Comparison of ENCODE assay signal across 8 cellular contexts in genomic region chr2:32357545-32358482, GRCh38. TPM values are rescaled to one million over a fixed set of nuclear protein-coding genes. Genes with fewer than 3 reads are reported as not detected.
DNase-seq lines count a peak whose midpoint lies in the region; ATAC-seq and TF ChIP-seq lines count a peak whose summit lies in the region.

No MANE protein-coding gene starts in this region.

- TF ChIP-seq CTCF in cardiac fibroblast (IDR thresholded peaks at IDR 0.05; ENCODE audit: low read depth, low read length) (no peak), kidney epithelial cell (IDR thresholded peaks at IDR 0.05; ENCODE audit: insufficient read depth, low read length, poor library complexity, severe bottlenecking) (no peak)

- H3K4me3 ChIP-seq in cardiac fibroblast (replicated peaks in 1 of 2; ENCODE audit: low read depth in 2 of 2, low read length in 2 of 2) (peak overlapping the region; percentile 91 to 97), kidney epithelial cell (ENCODE audit: low read depth, low read length) (peak overlapping the region; percentile 91)

- ATAC-seq in GM18520 (IDR thresholded peaks at IDR 0.05; ENCODE audit: unreplicated experiment) (peak; percentile 1), HG03135 (IDR thresholded peaks at IDR 0.05; ENCODE audit: unreplicated experiment) (peak; percentile 8)

- H3K36me3 ChIP-seq in kidney epithelial cell (ENCODE audit: control insufficient read depth, insufficient read depth, low read length) = no peaks in the 10 kb centered on the region

- peak; percentile 23 for DNase-seq in A172 (ENCODE audit: low spot score)
- peak; percentile 7 for DNase-seq in T-helper 22 cell (ENCODE audit: low read depth)
- DNase-seq in cardiac fibroblast (ENCODE audit: low read depth in 2 of 2) = peak; percentile 38 to 52
- DNase-seq in kidney epithelial cell (ENCODE audit: low read depth) = no peak
- peak; percentile 47 to 49 for DNase-seq in stimulated activated CD4-positive, alpha-beta T cell treated with anti-CD3 and anti-CD28 coated beads, Interleukin-2, amount 100 ng/mL, for 24 hours
- DNase-seq in NCI-H1048 (lab: John Stamatoyannopoulos, UW) = no peak

- no peaks in the 10 kb centered on the region for H3K27me3 ChIP-seq in kidney epithelial cell (ENCODE audit: control insufficient read depth, insufficient read depth, low read length)

RNA-seq across cellular contexts. Expression of gene BIRC6, which starts 1.0 kb away (rescaled TPM):
- 57.7 and 58.7 TPM in 2 replicates for total RNA-seq in A172 (2014; rRNA removed; shearing (Covaris generic))
- 73.0 and 75.2 TPM in 2 replicates for total RNA-seq in kidney epithelial cell

Comparison
In these comparisons a context has a peak if more than half of its experiments do, and no peak if none do; other contexts are left out.
1. DNase-seq: peak in A172 (single experiment), T-helper 22 cell (single experiment), cardiac fibroblast (2 of 2) and stimulated activated CD4-positive, alpha-beta T cell treated with anti-CD3 and anti-CD28 coated beads, Interleukin-2, amount 100 ng/mL, for 24 hours (2 of 2); none in kidney epithelial cell (single experiment) and NCI-H1048 (single experiment).